ENCODE assay signal across 1 cellular context in genomic region chr10:100654835-100655759, GRCh38.
TF ChIP-seq lines count a peak whose summit lies in the region.

No MANE protein-coding gene starts in this region.

TF ChIP-seq in GM12878, 131 proteins besides CTCF, POLR2A, EP300 and RAD21 (continued from another document):
- TF ChIP-seq, protein P1, sequence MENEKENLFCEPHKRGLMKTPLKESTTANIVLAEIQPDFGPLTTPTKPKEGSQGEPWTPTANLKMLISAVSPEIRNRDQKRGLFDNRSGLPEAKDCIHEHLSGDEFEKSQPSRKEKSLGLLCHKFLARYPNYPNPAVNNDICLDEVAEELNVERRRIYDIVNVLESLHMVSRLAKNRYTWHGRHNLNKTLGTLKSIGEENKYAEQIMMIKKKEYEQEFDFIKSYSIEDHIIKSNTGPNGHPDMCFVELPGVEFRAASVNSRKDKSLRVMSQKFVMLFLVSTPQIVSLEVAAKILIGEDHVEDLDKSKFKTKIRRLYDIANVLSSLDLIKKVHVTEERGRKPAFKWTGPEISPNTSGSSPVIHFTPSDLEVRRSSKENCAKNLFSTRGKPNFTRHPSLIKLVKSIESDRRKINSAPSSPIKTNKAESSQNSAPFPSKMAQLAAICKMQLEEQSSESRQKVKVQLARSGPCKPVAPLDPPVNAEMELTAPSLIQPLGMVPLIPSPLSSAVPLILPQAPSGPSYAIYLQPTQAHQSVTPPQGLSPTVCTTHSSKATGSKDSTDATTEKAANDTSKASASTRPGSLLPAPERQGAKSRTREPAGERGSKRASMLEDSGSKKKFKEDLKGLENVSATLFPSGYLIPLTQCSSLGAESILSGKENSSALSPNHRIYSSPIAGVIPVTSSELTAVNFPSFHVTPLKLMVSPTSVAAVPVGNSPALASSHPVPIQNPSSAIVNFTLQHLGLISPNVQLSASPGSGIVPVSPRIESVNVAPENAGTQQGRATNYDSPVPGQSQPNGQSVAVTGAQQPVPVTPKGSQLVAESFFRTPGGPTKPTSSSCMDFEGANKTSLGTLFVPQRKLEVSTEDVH (IDR thresholded peaks at IDR 0.05; ENCODE audit: low read depth, partially characterized antibody), result no peak
- TF ChIP-seq, protein P2, sequence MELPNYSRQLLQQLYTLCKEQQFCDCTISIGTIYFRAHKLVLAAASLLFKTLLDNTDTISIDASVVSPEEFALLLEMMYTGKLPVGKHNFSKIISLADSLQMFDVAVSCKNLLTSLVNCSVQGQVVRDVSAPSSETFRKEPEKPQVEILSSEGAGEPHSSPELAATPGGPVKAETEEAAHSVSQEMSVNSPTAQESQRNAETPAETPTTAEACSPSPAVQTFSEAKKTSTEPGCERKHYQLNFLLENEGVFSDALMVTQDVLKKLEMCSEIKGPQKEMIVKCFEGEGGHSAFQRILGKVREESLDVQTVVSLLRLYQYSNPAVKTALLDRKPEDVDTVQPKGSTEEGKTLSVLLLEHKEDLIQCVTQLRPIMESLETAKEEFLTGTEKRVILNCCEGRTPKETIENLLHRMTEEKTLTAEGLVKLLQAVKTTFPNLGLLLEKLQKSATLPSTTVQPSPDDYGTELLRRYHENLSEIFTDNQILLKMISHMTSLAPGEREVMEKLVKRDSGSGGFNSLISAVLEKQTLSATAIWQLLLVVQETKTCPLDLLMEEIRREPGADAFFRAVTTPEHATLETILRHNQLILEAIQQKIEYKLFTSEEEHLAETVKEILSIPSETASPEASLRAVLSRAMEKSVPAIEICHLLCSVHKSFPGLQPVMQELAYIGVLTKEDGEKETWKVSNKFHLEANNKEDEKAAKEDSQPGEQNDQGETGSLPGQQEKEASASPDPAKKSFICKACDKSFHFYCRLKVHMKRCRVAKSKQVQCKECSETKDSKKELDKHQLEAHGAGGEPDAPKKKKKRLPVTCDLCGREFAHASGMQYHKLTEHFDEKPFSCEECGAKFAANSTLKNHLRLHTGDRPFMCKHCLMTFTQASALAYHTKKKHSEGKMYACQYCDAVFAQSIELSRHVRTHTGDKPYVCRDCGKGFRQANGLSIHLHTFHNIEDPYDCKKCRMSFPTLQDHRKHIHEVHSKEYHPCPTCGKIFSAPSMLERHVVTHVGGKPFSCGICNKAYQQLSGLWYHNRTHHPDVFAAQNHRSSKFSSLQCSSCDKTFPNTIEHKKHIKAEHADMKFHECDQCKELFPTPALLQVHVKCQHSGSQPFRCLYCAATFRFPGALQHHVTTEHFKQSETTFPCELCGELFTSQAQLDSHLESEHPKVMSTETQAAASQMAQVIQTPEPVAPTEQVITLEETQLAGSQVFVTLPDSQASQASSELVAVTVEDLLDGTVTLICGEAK (IDR thresholded peaks at IDR 0.05; ENCODE audit: borderline replicate concordance), result no peak
- TF ChIP-seq SP1 (IDR thresholded peaks at IDR 0.05; ENCODE audit: low read depth, low read length) (no peak), STAT1 (conservative IDR thresholded peaks at IDR 0.05) (no peak), PAX5 (IDR thresholded peaks at IDR 0.05; ENCODE audit: borderline replicate concordance, low read depth, low read length) (no peak), SUZ12 (IDR thresholded peaks at IDR 0.05; ENCODE audit: unreplicated experiment) (peak; percentile 72), ATF7 (IDR thresholded peaks at IDR 0.05; ENCODE audit: low read depth) (no peak), BCL11A (IDR thresholded peaks at IDR 0.05; ENCODE audit: low read depth, low read length) (no peak)
- TF ChIP-seq, protein P3, sequence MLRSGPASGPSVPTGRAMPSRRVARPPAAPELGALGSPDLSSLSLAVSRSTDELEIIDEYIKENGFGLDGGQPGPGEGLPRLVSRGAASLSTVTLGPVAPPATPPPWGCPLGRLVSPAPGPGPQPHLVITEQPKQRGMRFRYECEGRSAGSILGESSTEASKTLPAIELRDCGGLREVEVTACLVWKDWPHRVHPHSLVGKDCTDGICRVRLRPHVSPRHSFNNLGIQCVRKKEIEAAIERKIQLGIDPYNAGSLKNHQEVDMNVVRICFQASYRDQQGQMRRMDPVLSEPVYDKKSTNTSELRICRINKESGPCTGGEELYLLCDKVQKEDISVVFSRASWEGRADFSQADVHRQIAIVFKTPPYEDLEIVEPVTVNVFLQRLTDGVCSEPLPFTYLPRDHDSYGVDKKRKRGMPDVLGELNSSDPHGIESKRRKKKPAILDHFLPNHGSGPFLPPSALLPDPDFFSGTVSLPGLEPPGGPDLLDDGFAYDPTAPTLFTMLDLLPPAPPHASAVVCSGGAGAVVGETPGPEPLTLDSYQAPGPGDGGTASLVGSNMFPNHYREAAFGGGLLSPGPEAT (IDR thresholded peaks at IDR 0.05; ENCODE audit: low read depth), result no peak
